Comparison of ENCODE assay signal across 8 cellular contexts in genomic region chr22:24175160-24175808, GRCh38. TPM values are rescaled to one million over a fixed set of nuclear protein-coding genes. Genes with fewer than 3 reads are reported as not detected.
DNase-seq lines count a peak whose midpoint lies in the region; ATAC-seq, FAIRE-seq and TF ChIP-seq lines count a peak whose summit lies in the region.

No MANE protein-coding gene starts in this region.

- H3K4me3 ChIP-seq in A549: no peak overlapping the region
- no peak overlapping the region for H3K4me3 ChIP-seq in GM12875 (ENCODE audit: low read depth, low read length)
- no peak overlapping the region for H3K4me3 ChIP-seq in Peyer's patch
- no peak overlapping the region for H3K4me3 ChIP-seq in fibroblast of pulmonary artery (replicated peaks; ENCODE audit: low read depth, low read length)

- H3K4me1 ChIP-seq in A549 (0 out of 3 replicates have a peak, but pooled peaks cover 2% of the 10 kb centered on the region), Peyer's patch (peaks cover 0 to 6% (median 0%) of the 10 kb centered on the region in 4 donors)

- peak overlapping the region; percentile 50 for H3K27ac Mint-ChIP-seq in activated T-helper 17 cell treated with anti-CD3 and anti-CD28 coated beads, Interleukin-2, amount 50 U/mL, for 72 hours
- H3K27ac Mint-ChIP-seq in neural crest cell (ENCODE audit: unreplicated experiment): peak overlapping the region; percentile 3

- no peaks in the 10 kb centered on the region for H3K9me3 Mint-ChIP-seq in activated T-helper 17 cell treated with anti-CD3 and anti-CD28 coated beads, Interleukin-2, amount 50 U/mL, for 72 hours
- no peaks in the 10 kb centered on the region for H3K9me3 Mint-ChIP-seq in neural crest cell

- CTCF ChIA-PET in A549 (lab: Yijun Ruan, JAX): interaction anchor here (0.7 to 5.1 kb wide), 24 partner anchors 9 to 340 kb away, joined by 3 to 75 read pairs (median 3); no protein-coding TSS in a partner anchor

- TF ChIP-seq CTCF in A549 (IDR thresholded peaks at IDR 0.05) (peak; percentile 67), GM12875 (IDR thresholded peaks at IDR 0.05; ENCODE audit: borderline replicate concordance, insufficient read depth, low read depth, low read length) (peak; percentile 90), Peyer's patch (IDR thresholded peaks at IDR 0.05) (peak; percentile 68 to 87 (median 82)), fibroblast of pulmonary artery (IDR thresholded peaks at IDR 0.05; ENCODE audit: low read length, missing control alignments) (peak; percentile 94), neural crest cell (conservative IDR thresholded peaks at IDR 0.05) (peak; percentile 79)

- WGBS in A549 (ENCODE audit: missing lambda C conversion rate): 18% methylated on average over 8 of the region's 11 CpGs

- H3K27me3 Mint-ChIP-seq in activated T-helper 17 cell treated with anti-CD3 and anti-CD28 coated beads, Interleukin-2, amount 50 U/mL, for 72 hours: no peaks in the 10 kb centered on the region
- H3K27me3 Mint-ChIP-seq in neural crest cell (ENCODE audit: low read depth): no peaks in the 10 kb centered on the region

- H3K27ac ChIP-seq in A549 (peak overlapping the region in 1 of 2 experiments; percentile 66; a peak in 3 of 6 replicates), Peyer's patch (peak overlapping the region in 2 of 4 donors; percentile 6 to 47)

- no peaks in the 10 kb centered on the region for H3K4me1 Mint-ChIP-seq in activated T-helper 17 cell treated with anti-CD3 and anti-CD28 coated beads, Interleukin-2, amount 50 U/mL, for 72 hours
- H3K4me1 Mint-ChIP-seq in neural crest cell: peaks cover 4% of the 10 kb centered on the region

- H3K27me3 ChIP-seq in Peyer's patch: no peaks in the 10 kb centered on the region

- TF ChIP-seq RAD21 in A549 (conservative IDR thresholded peaks at IDR 0.05 in 1 of 2, IDR thresholded peaks at IDR 0.05 in 1 of 2): peak; percentile 81

- POLR2A ChIA-PET in A549 (lab: Yijun Ruan, JAX): interaction anchor here (1.1 kb wide), 1 partner anchor 164 kb away, joined by 4 read pairs; the partner anchor contains the start of gene CABIN1

- no peak for TF ChIP-seq EP300 in A549 (IDR thresholded peaks at IDR 0.05)

- ATAC-seq in A549: peak; percentile 81 to 91
- ATAC-seq in activated T-helper 17 cell treated with anti-CD3 and anti-CD28 coated beads, Interleukin-2, amount 50 U/mL, for 72 hours (replicated peaks): peak; percentile 72
- ATAC-seq in GM18909 (IDR thresholded peaks at IDR 0.05; ENCODE audit: poor library complexity, unreplicated experiment): no peak

- H3K4me2 ChIP-seq in A549: no peak overlapping the region

- no peak overlapping the region for H3K4me3 Mint-ChIP-seq in activated T-helper 17 cell treated with anti-CD3 and anti-CD28 coated beads, Interleukin-2, amount 50 U/mL, for 72 hours
- H3K4me3 Mint-ChIP-seq in neural crest cell: no peak overlapping the region

- no peak for FAIRE-seq in A549 (lab: Jason Lieb, UNC)

- TF ChIP-seq POLR2A in A549 (IDR thresholded peaks at IDR 0.05; ENCODE audit: low read length): no peak
- no peak for TF ChIP-seq POLR2A in Peyer's patch (IDR thresholded peaks at IDR 0.05)

- H3K36me3 Mint-ChIP-seq in activated T-helper 17 cell treated with anti-CD3 and anti-CD28 coated beads, Interleukin-2, amount 50 U/mL, for 72 hours (ENCODE audit: low read depth): peaks cover 18% of the 10 kb centered on the region
- no peaks in the 10 kb centered on the region for H3K36me3 Mint-ChIP-seq in neural crest cell (ENCODE audit: low read depth)

- DNase-seq in A549 (ENCODE audit: low read depth in 1 of 2, low spot score in 1 of 2): peak; percentile 53 to 71
- peak; percentile 69 to 87 (median 79) for DNase-seq in Peyer's patch
- peak; percentile 81 for DNase-seq in fibroblast of pulmonary artery (ENCODE audit: low read depth)
- DNase-seq in neural crest cell (ENCODE audit: low read depth, low spot score): peak; percentile 77
- peak; percentile 72 for DNase-seq in superior temporal gyrus (ENCODE audit: extremely low spot score)

- H3K36me3 ChIP-seq in Peyer's patch: peaks cover 0 to 72% (median 0%) of the 10 kb centered on the region in 3 donors

- H3K9me3 ChIP-seq in A549 (no peaks in the 10 kb centered on the region), Peyer's patch (no peaks in the 10 kb centered on the region)

TF ChIP-seq in A549, 52 proteins besides CTCF, POLR2A, EP300 and RAD21:
- TF ChIP-seq HOXB13 (CRISPR knock-in tag; IDR thresholded peaks at IDR 0.05; ENCODE audit: low read depth) (no peak), SREBF2 (IDR thresholded peaks at IDR 0.05) (no peak), SMC3 (IDR thresholded peaks at IDR 0.05) (peak; percentile 84), CBX8 (IDR thresholded peaks at IDR 0.05) (no peak), RNF2 (IDR thresholded peaks at IDR 0.05; ENCODE audit: borderline replicate concordance, low read depth) (no peak)
TF ChIP-seq in A549: peak in this region for 1.

RNA-seq across cellular contexts. Expression of gene SUSD2, which starts 6.0 kb away (rescaled TPM):
- polyA plus RNA-seq in A549 (2011; rRNA removed) (12.4 and 12.7 TPM in 2 replicates), A549 (2017; fragmentation: RNase III; extraction: RNeasy Plus Mini Kit Qiagen cat#74134 plus additional on column Dnase treatment) (51.4 to 60.9 TPM (median 51.9 TPM) in 3 replicates)
- 12.0 and 14.3 TPM in 2 replicates for polyA plus RNA-seq in A549 (2012; cell fraction: cytosol; rRNA removed)
- polyA plus RNA-seq in A549 (2012; cell fraction: nucleus; rRNA removed): 49.1 and 70.7 TPM in 2 replicates
- 9.4 and 12.1 TPM in 2 replicates for polyA minus RNA-seq in A549 (2011; rRNA and poly(A)+ RNA removed)
- total RNA-seq in Peyer's patch (100 to 1,000 TPM in 2 of 4 donors, 10 to 100 TPM in 2; 10.7 to 367 (median 209) TPM), neural crest cell (0.37 and 0.66 TPM in 2 replicates)
- total RNA-seq in activated T-helper 17 cell treated with anti-CD3 and anti-CD28 coated beads, Interleukin-2, amount 50 U/mL, for 72 hours: 1 to 10 TPM in 1 of 2 donors, under 1 TPM in 1; 0.66 to 1.5 TPM
